ENCODE assay signal across 18 cellular contexts in the genomic region with DNA sequence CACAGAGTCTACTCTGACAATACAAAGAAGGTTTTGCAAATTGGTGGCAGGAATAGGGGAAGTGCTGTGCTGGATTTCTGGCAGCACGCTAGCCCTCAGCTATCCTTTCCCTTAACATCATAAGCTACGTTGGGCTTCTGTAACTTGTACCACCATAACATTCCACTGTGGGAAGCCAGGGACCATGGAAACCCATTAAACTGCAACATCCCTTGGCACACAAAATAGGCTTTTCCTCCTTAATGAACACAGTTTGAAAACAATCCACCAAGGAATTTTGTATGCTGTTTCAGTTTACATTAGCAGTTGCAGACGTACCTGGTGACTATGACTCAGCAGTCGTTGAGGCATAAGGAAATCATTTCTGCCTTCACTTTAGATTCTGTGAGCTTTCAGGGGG.
DNase-seq lines count a peak whose midpoint lies in the region; ATAC-seq and TF ChIP-seq lines count a peak whose summit lies in the region.
"Had no signal": no experiment of that assay in that cellular context is flagged by ENCODE, and none has a peak within 500 bp of the region (broad histone marks: within the 10 kb centered on the region; RNA-seq: fewer than 3 reads in every experiment).

No MANE protein-coding gene starts in this region.

- no peak overlapping the region for H3K4me3 Mint-ChIP-seq in progenitor cell of endocrine pancreas (ENCODE audit: low read depth)
- H3K4me3 Mint-ChIP-seq: CD14-positive monocyte; central memory CD8-positive, alpha-beta T cell; HFFc6; IgD-negative memory B cell; naive thymus-derived CD4-positive, alpha-beta T cell had no signal

- no peaks in the 10 kb centered on the region for H3K27me3 Mint-ChIP-seq in progenitor cell of endocrine pancreas
- H3K27me3 Mint-ChIP-seq: central memory CD8-positive, alpha-beta T cell; IgD-negative memory B cell had no signal

- no peak overlapping the region for H3K27ac ChIP-seq in adrenal gland
- peak overlapping the region in 1 of 4 donors; percentile 46 for H3K27ac ChIP-seq in sigmoid colon

- H3K36me3 ChIP-seq in adrenal gland (replicated peaks in 1 of 2) (no peaks in the 10 kb centered on the region), sigmoid colon (no peaks in the 10 kb centered on the region)

- H3K9me3 Mint-ChIP-seq in progenitor cell of endocrine pancreas (ENCODE audit: low read depth) = peaks cover 6% of the 10 kb centered on the region
- H3K9me3 Mint-ChIP-seq: CD14-positive monocyte; central memory CD8-positive, alpha-beta T cell; IgD-negative memory B cell had no signal

- no peak for TF ChIP-seq CTCF in fibroblast of mammary gland (conservative IDR thresholded peaks at IDR 0.05; ENCODE audit: control insufficient read depth, insufficient read depth, low read depth, low read length)
- TF ChIP-seq CTCF in progenitor cell of endocrine pancreas (IDR thresholded peaks at IDR 0.05; ENCODE audit: unreplicated experiment) = no peak
- no peak for TF ChIP-seq CTCF in adrenal gland (IDR thresholded peaks at IDR 0.05)
- no peak for TF ChIP-seq CTCF in sigmoid colon (IDR thresholded peaks at IDR 0.05)

- in situ Hi-C loops in SK-MEL-5 (cut with HindIII; ENCODE audit: low pct_unique_long_range_greater_than_20kb, low sequenced_read_pairs) = no loop called here

- 46 to 61% (median 56%) methylated on average over 4 of the region's 4 CpGs for WGBS in adrenal gland, 4 donors
- WGBS in sigmoid colon, 2 donors = 36 to 48% methylated on average over 4 of the region's 4 CpGs

- H3K27ac Mint-ChIP-seq in progenitor cell of endocrine pancreas = peak overlapping the region; percentile 47
- H3K27ac Mint-ChIP-seq: CD14-positive monocyte; HFFc6; IgD-negative memory B cell; naive thymus-derived CD4-positive, alpha-beta T cell had no signal

- H3K4me3 ChIP-seq in fibroblast of mammary gland (ENCODE audit: control insufficient read depth, low read depth, low read length) (no peak overlapping the region), adrenal gland (no peak overlapping the region), sigmoid colon (no peak overlapping the region)

- intact Hi-C loops in left cardiac atrium (cut with DNase I) = no loop called here
- intact Hi-C loops in adrenal gland (cut with DNase I) = no loop called here
- intact Hi-C loops in sigmoid colon (cut with DNase I) = no loop called here

- ATAC-seq in GM21619 (IDR thresholded peaks at IDR 0.05; ENCODE audit: unreplicated experiment) (peak; percentile 51), left cardiac atrium (no peak)
- ATAC-seq: naive thymus-derived CD4-positive, alpha-beta T cell had no signal

- H3K9me3 ChIP-seq in adrenal gland (replicated peaks in 1 of 3) (no peaks in the 10 kb centered on the region), sigmoid colon (no peaks in the 10 kb centered on the region)

- H3K36me3 Mint-ChIP-seq in progenitor cell of endocrine pancreas (ENCODE audit: insufficient read depth) = no peaks in the 10 kb centered on the region
- H3K36me3 Mint-ChIP-seq: CD14-positive monocyte; naive thymus-derived CD4-positive, alpha-beta T cell had no signal

- no peaks in the 10 kb centered on the region for H3K27me3 ChIP-seq in adrenal gland
- no peaks in the 10 kb centered on the region for H3K27me3 ChIP-seq in sigmoid colon

- peaks cover 24% of the 10 kb centered on the region for H3K4me1 Mint-ChIP-seq in progenitor cell of endocrine pancreas (ENCODE audit: low read depth)
- H3K4me1 Mint-ChIP-seq: central memory CD8-positive, alpha-beta T cell; IgD-negative memory B cell; naive thymus-derived CD4-positive, alpha-beta T cell had no signal

- TF ChIP-seq EP300 in sigmoid colon (IDR thresholded peaks at IDR 0.05) = no peak

- no peak for TF ChIP-seq POLR2A in adrenal gland (IDR thresholded peaks at IDR 0.05)
- no peak for TF ChIP-seq POLR2A in sigmoid colon (IDR thresholded peaks at IDR 0.05)

- peak; percentile 25 for DNase-seq in SK-MEL-5 (ENCODE audit: low read depth, low spot score)
- peak; percentile 50 for DNase-seq in fibroblast of mammary gland (ENCODE audit: low read depth)
- DNase-seq in progenitor cell of endocrine pancreas (ENCODE audit: low spot score, unreplicated experiment) = no peak
- DNase-seq in stimulated activated CD4-positive, alpha-beta T cell treated with anti-CD3 and anti-CD28 coated beads, Interleukin-2, amount 100 ng/mL, for 48 hours = no peak
- no peak for DNase-seq in left cardiac atrium
- no peak for DNase-seq in adrenal gland
- DNase-seq in sigmoid colon = no peak
- DNase-seq: activated CD8-positive, alpha-beta memory T cell treated with anti-CD3 and anti-CD28 coated beads for 24 hours; activated gamma-delta T cell; HFFc6; kidney; naive thymus-derived CD4-positive, alpha-beta T cell; NCI-H1436 treated with DMSO at 0.1 percent for 48 hours; SIG-M5 had no signal

- H3K4me1 ChIP-seq in adrenal gland (replicated peaks in 1 of 2) (no peaks in the 10 kb centered on the region), sigmoid colon (peaks cover 0 to 20% (median 14%) of the 10 kb centered on the region in 4 donors)

Comparison
In these comparisons a context has a peak if more than half of its experiments do, and no peak if none do; other contexts are left out.
1. DNase-seq: peak in SK-MEL-5 (single experiment) and fibroblast of mammary gland (single experiment); none in progenitor cell of endocrine pancreas (single experiment), stimulated activated CD4-positive, alpha-beta T cell treated with anti-CD3 and anti-CD28 coated beads, Interleukin-2, amount 100 ng/mL, for 48 hours (0 of 2), left cardiac atrium (single experiment), adrenal gland (0 of 7) and sigmoid colon (single experiment).